ENCODE assay signal across 8 cellular contexts in genomic region chr17:64281962-64282752, GRCh38. TPM values are rescaled to one million over a fixed set of nuclear protein-coding genes. Genes with fewer than 3 reads are reported as not detected.
DNase-seq lines count a peak whose midpoint lies in the region; FAIRE-seq lines count a peak whose summit lies in the region.

No MANE protein-coding gene starts in this region.

- no peak overlapping the region for H3K27ac ChIP-seq in small intestine (ENCODE audit: low read depth in 1 of 2, low read length in 1 of 2)

- FAIRE-seq in small intestine (lab: Jason Lieb, UNC) = no peak

- no peaks in the 10 kb centered on the region for H3K4me1 ChIP-seq in small intestine (ENCODE audit: control insufficient read depth in 2 of 2, insufficient read depth in 1 of 2, low read depth in 1 of 2, low read length in 1 of 2)

- no peaks in the 10 kb centered on the region for H3K36me3 ChIP-seq in small intestine (ENCODE audit: control insufficient read depth in 2 of 2, insufficient read depth in 2 of 2, low read length in 2 of 2)

- H3K27me3 ChIP-seq in small intestine (ENCODE audit: control insufficient read depth in 2 of 2, insufficient read depth in 2 of 2, low read length in 2 of 2) = no peaks in the 10 kb centered on the region

- no peak overlapping the region for H3K4me3 ChIP-seq in small intestine (ENCODE audit: low read depth in 1 of 2, low read length in 2 of 2)

- 53 to 60% (median 58%) methylated on average over 19 of the region's 19 CpGs for WGBS in small intestine, 3 donors

- no peaks in the 10 kb centered on the region for H3K9me3 ChIP-seq in small intestine (ENCODE audit: control insufficient read depth, low read depth)

- DNase-seq in GM03348 (ENCODE audit: low spot score) = peak; percentile 84
- peak; percentile 50 for DNase-seq in NCI-H1105 treated with DMSO at 0.1 percent for 48 hours (lab: John Stamatoyannopoulos, UW)
- DNase-seq in SKM-1 (lab: John Stamatoyannopoulos, UW; ENCODE audit: unreplicated experiment) = peak; percentile 59
- peak; percentile 80 for DNase-seq in astrocyte of the hippocampus (ENCODE audit: low read depth, low spot score)
- DNase-seq in hepatic stellate cell (ENCODE audit: low spot score) = peak; percentile 60
- peak; percentile 47 for DNase-seq in small intestine
- no peak for DNase-seq in islet precursor cell
- DNase-seq in 8988T = no peak

RNA-seq across cellular contexts. Expression of gene TEX2, which starts 19.1 kb away (rescaled TPM):
- 10 to 100 TPM in 1 of 3 donors, 1 to 10 TPM in 2; 4.2 to 16.9 (median 4.3) TPM for polyA plus RNA-seq in small intestine

Comparison
In these comparisons a context has a peak if more than half of its experiments do, and no peak if none do; other contexts are left out.
1. DNase-seq: peak in GM03348 (single experiment), NCI-H1105 treated with DMSO at 0.1 percent for 48 hours (single experiment), SKM-1 (single experiment), astrocyte of the hippocampus (single experiment), hepatic stellate cell (single experiment) and small intestine (single experiment); none in islet precursor cell (single experiment) and 8988T (single experiment).